Comparison of ENCODE assay signal across 8 cellular contexts in genomic region chr1:160429125-160429551, GRCh38. TPM values are rescaled to one million over a fixed set of nuclear protein-coding genes. Genes with fewer than 3 reads are reported as not detected.
DNase-seq lines count a peak whose midpoint lies in the region; ATAC-seq and TF ChIP-seq lines count a peak whose summit lies in the region.

No MANE protein-coding gene starts in this region.

- H4K20me1 ChIP-seq in BLaER1 = no peaks in the 10 kb centered on the region
- H4K20me1 ChIP-seq in OCI-LY7 (ENCODE audit: insufficient read depth, low read length) = no peaks in the 10 kb centered on the region

- no TSS peak for BruUV-seq in OCI-LY7 (replicated peaks; lab: Mats Ljungman, UMichigan)

- H3K9ac ChIP-seq in BLaER1 = peak overlapping the region; percentile 27

- no peak for TF ChIP-seq POLR2A in vagina (IDR thresholded peaks at IDR 0.05)

- no peak for DNase-seq in OCI-LY7 (ENCODE audit: low spot score)
- peak; percentile 56 for DNase-seq in left colon
- DNase-seq in AG08396 (ENCODE audit: low spot score) = no peak
- DNase-seq in vagina (ENCODE audit: extremely low spot score in 2 of 2) = no peak
- no peak for DNase-seq in posterior vena cava (ENCODE audit: low spot score)
- DNase-seq in NCI-H1436 treated with DMSO at 0.1 percent for 48 hours (lab: John Stamatoyannopoulos, UW) = no peak

- H3K4me3 ChIP-seq in BLaER1 (no peak overlapping the region), OCI-LY7 (ENCODE audit: low read depth, low read length, poor library complexity, severe bottlenecking) (peak overlapping the region; percentile 24), vagina (no peak overlapping the region)

- H3K27ac ChIP-seq in BLaER1 (peak overlapping the region; percentile 64), OCI-LY7 (ENCODE audit: low read depth, low read length, poor library complexity, severe bottlenecking) (peak overlapping the region; percentile 87), vagina (no peak overlapping the region)

- H3K27me3 ChIP-seq in BLaER1 (no peaks in the 10 kb centered on the region), vagina (no peaks in the 10 kb centered on the region)

- ATAC-seq in GM18907 (IDR thresholded peaks at IDR 0.05; ENCODE audit: unreplicated experiment) (peak; percentile 16), left colon (peak; percentile 53)

- CTCF ChIA-PET in OCI-LY7 (lab: Charles Lee; ENCODE audit: unreplicated experiment) = interaction anchor here (1.0 to 1.7 kb wide), 3 partner anchors 60 to 179 kb away, joined by 4 to 9 read pairs (median 5); no protein-coding TSS in a partner anchor

- no peaks in the 10 kb centered on the region for H3K9me2 ChIP-seq in OCI-LY7 (ENCODE audit: insufficient read depth, low read length)

- H3K4me2 ChIP-seq in BLaER1 (peak overlapping the region; percentile 65), OCI-LY7 (ENCODE audit: low read length) (peak overlapping the region; percentile 61)

- POLR2A ChIA-PET in OCI-LY7 (lab: Charles Lee) = interaction anchor here (0.7 to 1.7 kb wide), 5 partner anchors 37 to 246 kb away, joined by 3 to 5 read pairs (median 3); no protein-coding TSS in a partner anchor

- no peaks in the 10 kb centered on the region for H3K79me2 ChIP-seq in OCI-LY7 (ENCODE audit: insufficient read depth, low read depth, low read length)

- TF ChIP-seq CTCF in OCI-LY7 (conservative IDR thresholded peaks at IDR 0.05; ENCODE audit: low read length) = no peak
- TF ChIP-seq CTCF in vagina (IDR thresholded peaks at IDR 0.05) = no peak

- intact Hi-C loops in OCI-LY7 (cut with micrococcal nuclease; ENCODE audit: unreplicated experiment) (loop anchor here (1.0 to 10.0 kb wide), 5 partner anchors 59 to 406 kb away; no protein-coding TSS in a partner anchor), left colon (cut with DNase I, micrococcal nuclease) (loop anchor here (5.0 kb wide), 1 partner anchor 178 kb away; no protein-coding TSS in a partner anchor), vagina (cut with DNase I) (no loop called here), posterior vena cava (cut with DNase I) (no loop called here)

- peak overlapping the region; percentile 74 for H2AFZ ChIP-seq in OCI-LY7 (ENCODE audit: low read length)

- peaks cover 44% of the 10 kb centered on the region for H3K36me3 ChIP-seq in BLaER1
- peaks cover 12% of the 10 kb centered on the region for H3K36me3 ChIP-seq in OCI-LY7 (ENCODE audit: insufficient read depth, low read length)
- peaks cover 0 to 28% of the 10 kb centered on the region in 2 donors for H3K36me3 ChIP-seq in vagina

- H3K9me3 ChIP-seq in BLaER1 (peaks cover 6% of the 10 kb centered on the region), OCI-LY7 (ENCODE audit: low read length) (peaks cover 17% of the 10 kb centered on the region; the same call in 1 of the 2 replicates), vagina (no peaks in the 10 kb centered on the region)

- H3K4me1 ChIP-seq in BLaER1 (peaks cover 49% of the 10 kb centered on the region), OCI-LY7 (ENCODE audit: insufficient read depth, low read length, poor library complexity, severe bottlenecking) (peaks cover 52% of the 10 kb centered on the region), vagina (no peaks in the 10 kb centered on the region)

RNA-seq across cellular contexts. Expression of gene VANGL2, which starts 28.8 kb away (rescaled TPM):
- total RNA-seq in OCI-LY7 (2014; rRNA removed; shearing (Covaris generic)) = 1.5 and 2.6 TPM in 2 replicates
- 1.5 and 2.9 TPM in 2 replicates for total RNA-seq in OCI-LY7 (2022)
- total RNA-seq in left colon = 1 to 10 TPM; 5.8 to 6.3 TPM
- total RNA-seq in vagina = 11.0 TPM
- 1 to 10 TPM; 2.0 to 2.4 TPM for total RNA-seq in posterior vena cava

Comparison
In these comparisons a context has a peak if more than half of its experiments do, and no peak if none do; other contexts are left out.
1. DNase-seq: peak in left colon (2 of 2); none in OCI-LY7 (single experiment), AG08396 (single experiment), vagina (0 of 2), posterior vena cava (single experiment) and NCI-H1436 treated with DMSO at 0.1 percent for 48 hours (single experiment).
2. intact Hi-C loops: an anchor here in OCI-LY7 (1.0 to 10.0 kb wide) and left colon (5.0 kb wide); none called in vagina and posterior vena cava.